Comparison of ENCODE assay signal across 22 cellular contexts in genomic region chr7:51521054-51521453, GRCh38.
"Had no signal": no experiment of that assay in that cellular context is flagged by ENCODE, and none has a peak within 500 bp of the region (broad histone marks: within the 10 kb centered on the region; RNA-seq: fewer than 3 reads in every experiment).

No MANE protein-coding gene starts in this region.

- H3K9me3 ChIP-seq: colonic mucosa, esophagus muscularis mucosa, heart left ventricle, left lung, lower lobe of right lung, mucosa of descending colon had no signal

- H3K4me3 Mint-ChIP-seq: dendritic cell treated with granulocyte-macrophage colony-stimulating factor and Interleukin-4, amounts not matched to agents 40 ng/mL and 50 ng/mL, for 4 days; effector memory CD8-positive, alpha-beta T cell; immature natural killer cell; mesothelial cell of epicardium had no signal

- H3K27ac ChIP-seq: colonic mucosa, esophagus muscularis mucosa, foreskin keratinocyte, heart left ventricle, hepatocyte, left lung, lower lobe of right lung had no signal

- H3K36me3 Mint-ChIP-seq: immature natural killer cell, mesothelial cell of epicardium had no signal

- H3K36me3 ChIP-seq: colonic mucosa, esophagus muscularis mucosa, heart left ventricle, left lung, lower lobe of right lung had no signal

- H3K4me1 Mint-ChIP-seq: immature natural killer cell, mesothelial cell of epicardium had no signal

- H2AFZ ChIP-seq: hepatocyte had no signal

- ATAC-seq: effector memory CD8-positive, alpha-beta T cell; foreskin keratinocyte; left cardiac atrium; left lung; left ventricle myocardium superior; lower lobe of right lung; mucosa of descending colon had no signal

- H3K27me3 ChIP-seq: colonic mucosa, esophagus muscularis mucosa, foreskin keratinocyte, heart left ventricle, hepatocyte, left lung had no signal

- DNase-seq: colonic mucosa; cortex of kidney; effector CD8-positive, alpha-beta T cell; effector memory CD8-positive, alpha-beta T cell; foreskin keratinocyte; heart left ventricle; hypothalamus; immature natural killer cell; left cardiac atrium; left lung; left ventricle myocardium superior; lower lobe of right lung; mesenchymal stem cell; mucosa of descending colon had no signal

- H3K27me3 Mint-ChIP-seq: dendritic cell treated with granulocyte-macrophage colony-stimulating factor and Interleukin-4, amounts not matched to agents 40 ng/mL and 50 ng/mL, for 4 days; effector memory CD8-positive, alpha-beta T cell had no signal

- H3K27ac Mint-ChIP-seq: dendritic cell treated with granulocyte-macrophage colony-stimulating factor and Interleukin-4, amounts not matched to agents 40 ng/mL and 50 ng/mL, for 4 days; effector memory CD8-positive, alpha-beta T cell; immature natural killer cell; mesothelial cell of epicardium had no signal

- H3K79me2 ChIP-seq: hepatocyte had no signal

- H3K4me2 ChIP-seq: hepatocyte had no signal

- H3K9me3 Mint-ChIP-seq: effector memory CD8-positive, alpha-beta T cell; mesothelial cell of epicardium had no signal

- H3K4me3 ChIP-seq: colonic mucosa, esophagus muscularis mucosa, heart left ventricle, hepatocyte, left lung, lower lobe of right lung, mucosa of descending colon had no signal

- H3K4me1 ChIP-seq: colonic mucosa, esophagus muscularis mucosa, foreskin keratinocyte, heart left ventricle, left lung, lower lobe of right lung had no signal

- FAIRE-seq: endothelial cell of umbilical vein, frontal cortex, islet of Langerhans, keratinocyte had no signal
